ENCODE assay signal across 13 cellular contexts in the genomic region with DNA sequence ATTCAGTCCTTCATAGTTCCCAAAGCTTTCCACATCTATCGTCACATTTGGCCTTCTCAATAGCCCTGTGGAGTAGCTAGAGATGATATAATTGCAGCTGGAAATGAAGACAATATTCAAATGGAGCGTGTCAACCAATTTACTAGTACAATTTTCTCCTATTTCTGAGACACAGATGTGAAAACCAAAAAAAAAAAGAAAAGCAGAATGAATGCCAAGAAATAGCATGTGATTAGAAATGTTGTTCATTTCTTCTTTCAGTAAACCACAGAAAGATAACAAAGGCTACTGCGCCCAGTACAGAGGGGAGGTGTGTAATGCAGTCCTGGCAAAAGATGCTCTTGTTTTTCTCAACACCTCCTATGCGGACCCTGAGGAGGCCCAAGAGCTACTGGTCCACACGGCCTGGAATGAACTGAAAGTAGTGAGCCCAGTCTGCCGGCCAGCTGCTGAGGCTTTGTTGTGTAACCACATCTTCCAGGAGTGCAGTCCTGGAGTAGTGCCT.
DNase-seq lines count a peak whose midpoint lies in the region; ATAC-seq, FAIRE-seq and TF ChIP-seq lines count a peak whose summit lies in the region.
"Had no signal": no experiment of that assay in that cellular context is flagged by ENCODE, and none has a peak within 500 bp of the region (broad histone marks: within the 10 kb centered on the region; RNA-seq: fewer than 3 reads in every experiment).

No MANE protein-coding gene starts in this region.

- H3K27me3 ChIP-seq in psoas muscle (ENCODE audit: insufficient read depth in 3 of 3, low read length in 2 of 3) (no peaks in the 10 kb centered on the region), small intestine (ENCODE audit: control insufficient read depth in 2 of 2, insufficient read depth in 2 of 2, low read length in 2 of 2) (no peaks in the 10 kb centered on the region)

- H3K9me3 ChIP-seq in psoas muscle (no peaks in the 10 kb centered on the region), small intestine (ENCODE audit: control insufficient read depth, low read depth) (no peaks in the 10 kb centered on the region)
- H3K9me3 ChIP-seq: mucosa of descending colon had no signal

- no peaks in the 10 kb centered on the region for H3K36me3 ChIP-seq in psoas muscle (ENCODE audit: insufficient read depth in 1 of 2, low read depth in 1 of 2)
- H3K36me3 ChIP-seq in small intestine (ENCODE audit: control insufficient read depth in 2 of 2, insufficient read depth in 2 of 2, low read length in 2 of 2): no peaks in the 10 kb centered on the region

- peak; percentile 35 for DNase-seq in AG08395 (ENCODE audit: low spot score)
- DNase-seq in amygdala (lab: John Stamatoyannopoulos, UW): peak in 29 of 56 donors; percentile 3 to 51 (median 20)
- peak in 38 of 42 donors; percentile 10 to 80 (median 46) for DNase-seq in head of caudate nucleus
- DNase-seq in psoas muscle: peak; percentile 55 to 80
- no peak for DNase-seq in small intestine
- DNase-seq in NCI-H510A treated with DMSO at 0.1 percent for 48 hours (lab: John Stamatoyannopoulos, UW): no peak
- DNase-seq in DMS114 treated with DMSO at 0.1 percent for 48 hours (lab: John Stamatoyannopoulos, UW; ENCODE audit: unreplicated experiment): no peak
- DNase-seq: activated CD4-positive, alpha-beta T cell treated with anti-CD3 and anti-CD28 coated beads for 4 hours; cortex of kidney; NCI-H1105 treated with DMSO at 0.1 percent for 48 hours; NCI-H748 treated with DMSO at 0.1 percent for 48 hours had no signal

- FAIRE-seq in small intestine (lab: Jason Lieb, UNC): no peak

- H3K4me1 ChIP-seq in psoas muscle: no peaks in the 10 kb centered on the region
- H3K4me1 ChIP-seq in small intestine (ENCODE audit: control insufficient read depth in 2 of 2, insufficient read depth in 1 of 2, low read depth in 1 of 2, low read length in 1 of 2): no peaks in the 10 kb centered on the region

- ATAC-seq in psoas muscle: peak; percentile 43 to 82 (median 56)
- no peak for ATAC-seq in HG02610 (IDR thresholded peaks at IDR 0.05; ENCODE audit: unreplicated experiment)
- ATAC-seq: mucosa of descending colon had no signal

- no peak overlapping the region for H3K27ac ChIP-seq in psoas muscle
- H3K27ac ChIP-seq in small intestine (ENCODE audit: low read depth in 1 of 2, low read length in 1 of 2): peak overlapping the region in 1 of 2 donors; percentile 63

- H3K4me3 ChIP-seq in psoas muscle (no peak overlapping the region), small intestine (ENCODE audit: low read depth in 1 of 2, low read length in 2 of 2) (no peak overlapping the region)
- H3K4me3 ChIP-seq: mucosa of descending colon had no signal

- intact Hi-C loops in head of caudate nucleus (cut with DNase I): loop anchor here (5.0 kb wide), 1 partner anchor 115 kb away; no protein-coding TSS in a partner anchor
- intact Hi-C loops in psoas muscle (cut with DNase I): no loop called here

- no peak for TF ChIP-seq CTCF in psoas muscle (IDR thresholded peaks at IDR 0.05)

- WGBS in psoas muscle, 3 donors: 31 to 46% (median 32%) methylated on average over 6 of the region's 6 CpGs
- WGBS in small intestine, 3 donors: 67 to 82% (median 78%) methylated on average over 6 of the region's 6 CpGs

Comparison
In these comparisons a context has a peak if more than half of its experiments do, and no peak if none do; other contexts are left out.
1. DNase-seq: peak in AG08395 (single experiment), amygdala (29 of 56), head of caudate nucleus (38 of 42) and psoas muscle (2 of 2); none in small intestine (single experiment), NCI-H510A treated with DMSO at 0.1 percent for 48 hours (single experiment) and DMS114 treated with DMSO at 0.1 percent for 48 hours (single experiment).